8 cellular contexts compared by ENCODE assay signal in the genomic region with DNA sequence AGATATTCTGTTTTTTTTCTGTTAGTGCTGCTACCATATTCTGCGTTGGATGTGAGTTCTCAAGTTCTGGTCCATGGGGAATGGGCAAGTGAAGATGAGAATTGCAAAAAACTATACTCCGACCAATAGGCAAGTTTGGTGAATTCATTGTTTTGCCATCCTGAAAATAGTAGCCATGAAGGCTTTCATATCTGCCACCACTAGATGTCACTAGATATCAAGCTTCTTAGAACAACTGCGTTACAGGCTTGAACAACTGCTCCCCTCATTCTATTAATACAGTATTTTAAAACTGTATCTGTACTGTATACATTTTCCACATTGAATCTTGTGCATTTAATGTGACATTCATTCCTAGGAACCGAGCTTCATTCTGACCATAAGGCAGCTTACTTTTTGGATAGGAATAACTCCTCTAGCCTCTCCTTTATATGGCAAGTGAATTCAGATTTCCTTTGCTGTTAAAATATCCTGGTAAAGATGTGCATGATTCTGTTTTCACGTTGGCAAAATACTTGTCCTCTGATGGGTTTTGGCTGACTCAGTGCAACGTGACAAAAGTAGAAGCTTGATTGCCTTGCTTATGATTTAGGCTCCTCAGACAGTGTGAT.
DNase-seq lines count a peak whose midpoint lies in the region; ATAC-seq and TF ChIP-seq lines count a peak whose summit lies in the region.

No MANE protein-coding gene starts in this region.

- TF ChIP-seq CTCF in AG09319 (IDR thresholded peaks at IDR 0.05; ENCODE audit: low read depth, low read length) (peak; percentile 86), GM13976 (IDR thresholded peaks at IDR 0.05; ENCODE audit: borderline replicate concordance, control extremely low read depth, extremely low read depth, insufficient read depth, missing control alignments) (peak; percentile 62), heart right ventricle (IDR thresholded peaks at IDR 0.05) (peak; percentile 70 to 91 (median 89))

- H3K36me3 Mint-ChIP-seq in activated T-helper 17 cell treated with anti-CD3 and anti-CD28 coated beads, Interleukin-2, amount 50 U/mL, for 72 hours (ENCODE audit: low read depth) = no peaks in the 10 kb centered on the region

- peaks cover 0 to 32% (median 25%) of the 10 kb centered on the region in 9 donors for H3K4me1 ChIP-seq in heart right ventricle

- H3K27me3 Mint-ChIP-seq in activated T-helper 17 cell treated with anti-CD3 and anti-CD28 coated beads, Interleukin-2, amount 50 U/mL, for 72 hours = peaks cover 14% of the 10 kb centered on the region

- peaks cover 0 to 11% (median 0%) of the 10 kb centered on the region in 11 donors for H3K9me3 ChIP-seq in heart right ventricle

- 6 to 7% methylated on average over 6 of the region's 6 CpGs for WGBS in heart right ventricle, 2 donors

- in situ Hi-C loops in GM13976 (cut with MboI; ENCODE audit: low sequenced_read_pairs, unreplicated experiment) = no loop called here

- DNase-seq in AG09319 (ENCODE audit: extremely low read depth, low read depth) = peak; percentile 4
- peak; percentile 59 for DNase-seq in GM13976 (ENCODE audit: low spot score)
- DNase-seq in NCI-H2196 treated with DMSO at 0.1 percent for 48 hours (lab: John Stamatoyannopoulos, UW; ENCODE audit: unreplicated experiment) = peak; percentile 7
- DNase-seq in heart right ventricle = peak in 1 of 2 donors; percentile 24
- DNase-seq in retina = peak; percentile 57
- DNase-seq in activated CD4-positive, CD25-positive, alpha-beta regulatory T cell treated with anti-CD3 and anti-CD28 coated beads, Interleukin-2, amount 50 U/mL, for 72 hours = no peak

- peak overlapping the region in 6 of 10 donors; percentile 8 to 60 (median 29) for H3K27ac ChIP-seq in heart right ventricle

- ATAC-seq in HG03139 (IDR thresholded peaks at IDR 0.05; ENCODE audit: unreplicated experiment) (peak; percentile 47), heart right ventricle (peak; percentile 71 to 93 (median 85))
- ATAC-seq in activated T-helper 17 cell treated with anti-CD3 and anti-CD28 coated beads, Interleukin-2, amount 50 U/mL, for 72 hours (replicated peaks) = peak; percentile 55

- H3K27me3 ChIP-seq in heart right ventricle = no peaks in the 10 kb centered on the region

- intact Hi-C loops in heart right ventricle (cut with DNase I) = loop anchor here (1.0 to 10.0 kb wide), 18 partner anchors 130 to 907 kb away; a partner anchor contains a TSS

- H3K36me3 ChIP-seq in heart right ventricle = no peaks in the 10 kb centered on the region

- peaks cover 5% of the 10 kb centered on the region for H3K4me1 Mint-ChIP-seq in activated T-helper 17 cell treated with anti-CD3 and anti-CD28 coated beads, Interleukin-2, amount 50 U/mL, for 72 hours

- peak overlapping the region in 1 of 10 donors; percentile 8 for H3K4me3 ChIP-seq in heart right ventricle

- H3K4me3 Mint-ChIP-seq in activated T-helper 17 cell treated with anti-CD3 and anti-CD28 coated beads, Interleukin-2, amount 50 U/mL, for 72 hours = no peak overlapping the region

- no peaks in the 10 kb centered on the region for H3K9me3 Mint-ChIP-seq in activated T-helper 17 cell treated with anti-CD3 and anti-CD28 coated beads, Interleukin-2, amount 50 U/mL, for 72 hours

- no peak overlapping the region for H3K27ac Mint-ChIP-seq in activated T-helper 17 cell treated with anti-CD3 and anti-CD28 coated beads, Interleukin-2, amount 50 U/mL, for 72 hours
